ENCODE assay signal across 1 cellular context in genomic region chr7:156969972-156970420, GRCh38.
TF ChIP-seq lines count a peak whose summit lies in the region.

No MANE protein-coding gene starts in this region.

TF ChIP-seq in HEK293, 187 proteins besides CTCF, POLR2A, EP300 and RAD21 (continued from another document):
- TF ChIP-seq, protein P1, sequence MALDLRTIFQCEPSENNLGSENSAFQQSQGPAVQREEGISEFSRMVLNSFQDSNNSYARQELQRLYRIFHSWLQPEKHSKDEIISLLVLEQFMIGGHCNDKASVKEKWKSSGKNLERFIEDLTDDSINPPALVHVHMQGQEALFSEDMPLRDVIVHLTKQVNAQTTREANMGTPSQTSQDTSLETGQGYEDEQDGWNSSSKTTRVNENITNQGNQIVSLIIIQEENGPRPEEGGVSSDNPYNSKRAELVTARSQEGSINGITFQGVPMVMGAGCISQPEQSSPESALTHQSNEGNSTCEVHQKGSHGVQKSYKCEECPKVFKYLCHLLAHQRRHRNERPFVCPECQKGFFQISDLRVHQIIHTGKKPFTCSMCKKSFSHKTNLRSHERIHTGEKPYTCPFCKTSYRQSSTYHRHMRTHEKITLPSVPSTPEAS (tag by site-specific recombination; IDR thresholded peaks at IDR 0.05) = no peak
- TF ChIP-seq ZXDB (tag by site-specific recombination; IDR thresholded peaks at IDR 0.05) = no peak
- no peak for TF ChIP-seq BCL11A (tag by site-specific recombination; IDR thresholded peaks at IDR 0.05; ENCODE audit: low read depth)
- TF ChIP-seq HOXC10 (CRISPR knock-in tag; IDR thresholded peaks at IDR 0.05) = no peak
- TF ChIP-seq ZNF433 (tag by site-specific recombination; IDR thresholded peaks at IDR 0.05; ENCODE audit: low read depth) = no peak
- TF ChIP-seq ZNF19 (tag by site-specific recombination; IDR thresholded peaks at IDR 0.05; ENCODE audit: low read depth) = no peak
- peak; percentile 70 for TF ChIP-seq PRDM10 (tag by site-specific recombination; IDR thresholded peaks at IDR 0.05)
- TF ChIP-seq ZNF488 (tag by site-specific recombination; IDR thresholded peaks at IDR 0.05) = no peak
- no peak for TF ChIP-seq ZNF510 (tag by site-specific recombination; IDR thresholded peaks at IDR 0.05; ENCODE audit: insufficient replicate concordance)
- TF ChIP-seq ZNF266 (tag by site-specific recombination; IDR thresholded peaks at IDR 0.05; ENCODE audit: low read depth) = no peak
- no peak for TF ChIP-seq ZNF174 (tag by site-specific recombination; IDR thresholded peaks at IDR 0.05)
